In genomic region chr11:64776425-64776824, GRCh38 we compare ENCODE assay signal across 1 cellular context.
TF ChIP-seq lines count a peak whose summit lies in the region.

No MANE protein-coding gene starts in this region.

TF ChIP-seq in H1, 55 proteins besides CTCF, POLR2A, EP300 and RAD21:
- TF ChIP-seq GTF2F1 (IDR thresholded peaks at IDR 0.05; ENCODE audit: borderline replicate concordance, low read depth, low read length), result no peak
- TF ChIP-seq ATF2 (IDR thresholded peaks at IDR 0.05; ENCODE audit: low read length), result no peak
